In genomic region chr9:98409637-98410173, GRCh38 we compare ENCODE assay signal across 16 cellular contexts.
DNase-seq lines count a peak whose midpoint lies in the region; FAIRE-seq and TF ChIP-seq lines count a peak whose summit lies in the region.
"Had no signal": no experiment of that assay in that cellular context is flagged by ENCODE, and none has a peak within 500 bp of the region (broad histone marks: within the 10 kb centered on the region; RNA-seq: fewer than 3 reads in every experiment).

No MANE protein-coding gene starts in this region.

- H2BK15ac ChIP-seq in neuronal stem cell (ENCODE audit: low read length): no peak overlapping the region

- H2BK12ac ChIP-seq in neuronal stem cell (ENCODE audit: low read length): peak overlapping the region; percentile 49

- H4K8ac ChIP-seq in neuronal stem cell (ENCODE audit: low read depth, low read length): no peak overlapping the region

- FAIRE-seq in GM19239 (lab: Jason Lieb, UNC): no peak
- FAIRE-seq: GM12892, H54 had no signal

- in situ Hi-C loops in G401 (cut with HindIII; ENCODE audit: low sequenced_read_pairs): no loop called here

- peak; percentile 30 for DNase-seq in G401 (ENCODE audit: low spot score)
- peak in 2 of 3 donors; percentile 41 to 58 for DNase-seq in Peyer's patch
- DNase-seq in dorsolateral prefrontal cortex: no peak
- DNase-seq in neuronal stem cell (ENCODE audit: low spot score): no peak
- DNase-seq in activated CD4-positive, alpha-beta T cell treated with anti-CD3 and anti-CD28 coated beads, Interleukin-2, amount 50 U/mL, for 4 hours: no peak
- DNase-seq in inferior parietal cortex (ENCODE audit: extremely low spot score): no peak
- DNase-seq in GM19239 (ENCODE audit: insufficient read length, low spot score): no peak
- DNase-seq in RPMI8226: no peak
- DNase-seq: CD4-positive, CD25-positive, alpha-beta regulatory T cell; NCI-H2029 treated with DMSO at 0.1 percent for 48 hours; NCI-H526; PC-3; T-cell had no signal

- H3K79me1 ChIP-seq in neuronal stem cell (ENCODE audit: low read depth, low read length): no peaks in the 10 kb centered on the region

- intact Hi-C loops in dorsolateral prefrontal cortex (cut with DNase I): no loop called here

- H2BK5ac ChIP-seq in neuronal stem cell (ENCODE audit: low read length): no peak overlapping the region

- no peak overlapping the region for H3K4me2 ChIP-seq in neuronal stem cell (ENCODE audit: insufficient read depth, low read length, poor library complexity, severe bottlenecking)

- H3K27ac ChIP-seq in Peyer's patch (no peak overlapping the region), dorsolateral prefrontal cortex (peak overlapping the region in 32 of 59 donors; percentile 4 to 62 (median 28)), neuronal stem cell (replicated peaks; ENCODE audit: low read length) (no peak overlapping the region)
- H3K27ac ChIP-seq: SK-N-MC had no signal

- no peaks in the 10 kb centered on the region for H3K27me3 ChIP-seq in Peyer's patch
- no peaks in the 10 kb centered on the region for H3K27me3 ChIP-seq in dorsolateral prefrontal cortex
- peaks cover 0 to 22% (median 0%) of the 10 kb centered on the region in 3 experiments for H3K27me3 ChIP-seq in neuronal stem cell (ENCODE audit: control insufficient read depth in 3 of 3, insufficient read depth in 3 of 3, low read depth in 1 of 3, low read length in 3 of 3)

- no peak overlapping the region for H3K18ac ChIP-seq in neuronal stem cell (ENCODE audit: low read length)

- peak overlapping the region; percentile 72 for H3K14ac ChIP-seq in neuronal stem cell (ENCODE audit: low read length)

- H3K36me3 ChIP-seq in Peyer's patch: no peaks in the 10 kb centered on the region
- no peaks in the 10 kb centered on the region for H3K36me3 ChIP-seq in neuronal stem cell (replicated peaks in 1 of 2; ENCODE audit: control insufficient read depth in 2 of 2, insufficient read depth in 2 of 2, low read length in 2 of 2)

- no peak overlapping the region for H3K9ac ChIP-seq in neuronal stem cell (ENCODE audit: low read depth, low read length, poor library complexity)

- no CpG with 5 or more reads among the region's 6 CpGs for WGBS in neuronal stem cell (ENCODE audit: extremely low coverage in 2 of 2, insufficient read length in 2 of 2, insufficient replicate concordance in 1 of 2), 2 donors

- no peak overlapping the region for H2BK120ac ChIP-seq in neuronal stem cell (ENCODE audit: low read depth, low read length)

- peak overlapping the region; percentile 80 for H2AK5ac ChIP-seq in neuronal stem cell (ENCODE audit: low read depth, low read length)

- H3K4me1 ChIP-seq in Peyer's patch: no peaks in the 10 kb centered on the region
- H3K4me1 ChIP-seq in neuronal stem cell (ENCODE audit: control insufficient read depth in 2 of 2, insufficient read depth in 1 of 2, low read depth in 1 of 2, low read length in 2 of 2): peaks cover 0 to 3% of the 10 kb centered on the region in 2 donors

- no peaks in the 10 kb centered on the region for H3K9me3 ChIP-seq in Peyer's patch
- H3K9me3 ChIP-seq in neuronal stem cell (replicated peaks in 1 of 2; ENCODE audit: control insufficient read depth in 2 of 2, insufficient read depth in 1 of 2, low read depth in 1 of 2, low read length in 2 of 2): no peaks in the 10 kb centered on the region

- no peak overlapping the region for H3K4ac ChIP-seq in neuronal stem cell (ENCODE audit: low read length)

- TF ChIP-seq CTCF in Peyer's patch (IDR thresholded peaks at IDR 0.05): no peak
- TF ChIP-seq CTCF in dorsolateral prefrontal cortex (IDR thresholded peaks at IDR 0.05 in 54 of 56, conservative IDR thresholded peaks at IDR 0.05 in 2 of 56; ENCODE audit: low read depth in 1 of 56, partially characterized antibody in 56 of 56): no peak

- peak overlapping the region; percentile 71 for H2AFZ ChIP-seq in neuronal stem cell (ENCODE audit: low read length)

- no peak overlapping the region for H3K4me3 ChIP-seq in Peyer's patch
- no peak overlapping the region for H3K4me3 ChIP-seq in dorsolateral prefrontal cortex
- H3K4me3 ChIP-seq in neuronal stem cell (ENCODE audit: low read length in 2 of 2): no peak overlapping the region

- H4K91ac ChIP-seq in neuronal stem cell (ENCODE audit: low read depth, low read length, poor library complexity): no peak overlapping the region

- TF ChIP-seq POLR2A in Peyer's patch (IDR thresholded peaks at IDR 0.05): no peak

- peak overlapping the region; percentile 87 for H3K23ac ChIP-seq in neuronal stem cell (ENCODE audit: low read depth, low read length, poor library complexity)

Comparison
In these comparisons a context has a peak if more than half of its experiments do, and no peak if none do; other contexts are left out.
1. DNase-seq: peak in G401 (single experiment) and Peyer's patch (2 of 3); none in dorsolateral prefrontal cortex (0 of 10), neuronal stem cell (single experiment), activated CD4-positive, alpha-beta T cell treated with anti-CD3 and anti-CD28 coated beads, Interleukin-2, amount 50 U/mL, for 4 hours (0 of 2), inferior parietal cortex (single experiment), GM19239 (single experiment) and RPMI8226 (single experiment).
2. H3K27ac ChIP-seq: peak in dorsolateral prefrontal cortex (32 of 59); none in Peyer's patch (0 of 4) and neuronal stem cell (single experiment).